Comparison of ENCODE assay signal across 29 cellular contexts in the genomic region with DNA sequence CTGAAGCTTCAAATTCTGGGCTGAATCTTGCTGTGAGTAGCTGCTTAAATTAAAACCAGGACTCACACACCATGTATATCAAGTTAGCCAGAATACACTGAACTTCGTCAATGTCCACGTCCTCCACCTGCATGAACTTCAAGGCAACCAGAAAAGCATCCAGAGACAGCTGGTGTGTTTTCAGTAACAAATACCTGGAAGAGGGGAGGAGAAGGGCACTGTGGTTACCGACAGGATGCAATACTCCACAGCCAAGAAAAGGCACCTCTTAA. TPM values are rescaled to one million over a fixed set of nuclear protein-coding genes. Genes with fewer than 3 reads are reported as not detected.
DNase-seq lines count a peak whose midpoint lies in the region; ATAC-seq and TF ChIP-seq lines count a peak whose summit lies in the region.
"Had no signal": no experiment of that assay in that cellular context is flagged by ENCODE, and none has a peak within 500 bp of the region (broad histone marks: within the 10 kb centered on the region; RNA-seq: fewer than 3 reads in every experiment).

No MANE protein-coding gene starts in this region.

- H2AFZ ChIP-seq in neural progenitor cell (replicated peaks) = no peak overlapping the region

- H3K4me2 ChIP-seq in neural progenitor cell = peak overlapping the region; percentile 54

- H3K4me1 ChIP-seq in neural progenitor cell = peaks cover 36% of the 10 kb centered on the region
- H3K4me1 ChIP-seq: HAP-1, upper lobe of right lung had no signal

- H3K4me3 Mint-ChIP-seq in T-helper 2 cell treated with Interferon-gamma antibody and Interleukin-4, amounts not matched to agents 5 μg/mL and 100 μg/mL, for 36 hours = no peak overlapping the region
- H3K4me3 Mint-ChIP-seq in neural progenitor cell = no peak overlapping the region
- H3K4me3 Mint-ChIP-seq: activated naive CD4-positive, alpha-beta T cell treated with anti-CD3 and anti-CD28 coated beads for 36 hours; stimulated activated effector memory CD8-positive, alpha-beta T cell treated with anti-CD3 and anti-CD28 coated beads, Interleukin-12 subunit alpha, Interleukin-12 subunit beta, amount 100 ng/mL, for 72 hours; T-cell had no signal

- H3K36me3 Mint-ChIP-seq in T-helper 2 cell treated with Interferon-gamma antibody and Interleukin-4, amounts not matched to agents 5 μg/mL and 100 μg/mL, for 36 hours (ENCODE audit: low read depth) = peaks cover 65% of the 10 kb centered on the region
- peaks cover 31% of the 10 kb centered on the region for H3K36me3 Mint-ChIP-seq in neural progenitor cell

- no peak overlapping the region for H3K4me3 ChIP-seq in neural progenitor cell
- H3K4me3 ChIP-seq: HAP-1, upper lobe of right lung had no signal

- no peak for DNase-seq in T-helper 2 cell treated with Interferon-gamma antibody and Interleukin-4, amounts not matched to agents 5 μg/mL and 100 μg/mL, for 36 hours (ENCODE audit: low spot score)
- DNase-seq in T-helper 2 cell = no peak
- DNase-seq in dermis blood vessel endothelial cell = peak; percentile 29
- no peak for DNase-seq in neural progenitor cell (ENCODE audit: low spot score)
- no peak for DNase-seq in OCI-M2 (lab: John Stamatoyannopoulos, UW; ENCODE audit: unreplicated experiment)
- DNase-seq in DMS153 treated with DMSO at 0.1 percent for 48 hours (lab: John Stamatoyannopoulos, UW; ENCODE audit: unreplicated experiment) = no peak
- DNase-seq: activated naive CD4-positive, alpha-beta T cell treated with anti-CD3 and anti-CD28 coated beads for 36 hours; activated T-cell treated with anti-CD3 and anti-CD28 coated beads, Interleukin-2, amount 50 U/mL, for 48 hours; cortex of kidney; naive thymus-derived CD4-positive, alpha-beta T cell; NCI-H1105 treated with DMSO at 0.1 percent for 48 hours; NCI-H2029 treated with DMSO at 0.1 percent for 48 hours; NCI-H345; OCI-M1; Right ventricle myocardium superior; substantia nigra; T-cell; upper lobe of right lung had no signal

- H4K20me1 ChIP-seq in neural progenitor cell (ENCODE audit: low read depth) = peaks cover 28% of the 10 kb centered on the region

- no peaks in the 10 kb centered on the region for H3K79me2 ChIP-seq in neural progenitor cell (ENCODE audit: low read depth)

- H3K27me3 Mint-ChIP-seq in T-helper 2 cell treated with Interferon-gamma antibody and Interleukin-4, amounts not matched to agents 5 μg/mL and 100 μg/mL, for 36 hours (ENCODE audit: low read depth) = no peaks in the 10 kb centered on the region
- peaks cover 2% of the 10 kb centered on the region for H3K27me3 Mint-ChIP-seq in neural progenitor cell (ENCODE audit: insufficient read depth, low read depth)
- H3K27me3 Mint-ChIP-seq: naive thymus-derived CD4-positive, alpha-beta T cell; T-cell had no signal

- H3K27ac ChIP-seq in KOPT-K1 (ENCODE audit: low read depth, low read length, poor library complexity, severe bottlenecking) (peak overlapping the region; percentile 63), neural progenitor cell (no peak overlapping the region)
- H3K27ac ChIP-seq: 22Rv1, HL-60, upper lobe of right lung had no signal

- H3K27me3 ChIP-seq in neural progenitor cell = no peaks in the 10 kb centered on the region
- H3K27me3 ChIP-seq: upper lobe of right lung had no signal

- H3K36me3 ChIP-seq in KOPT-K1 (ENCODE audit: insufficient read depth, low read length) = peaks cover 99% of the 10 kb centered on the region
- H3K36me3 ChIP-seq in neural progenitor cell = peaks cover 10% of the 10 kb centered on the region

- H3K27ac Mint-ChIP-seq in T-helper 2 cell treated with Interferon-gamma antibody and Interleukin-4, amounts not matched to agents 5 μg/mL and 100 μg/mL, for 36 hours = peak overlapping the region; percentile 75
- H3K27ac Mint-ChIP-seq in neural progenitor cell = no peak overlapping the region

- peaks cover 35% of the 10 kb centered on the region for H3F3A ChIP-seq in neural progenitor cell (ENCODE audit: low read depth)

- no peak for ATAC-seq in HG03378 (IDR thresholded peaks at IDR 0.05; ENCODE audit: unreplicated experiment)
- ATAC-seq: naive thymus-derived CD4-positive, alpha-beta T cell; stimulated activated effector memory CD8-positive, alpha-beta T cell treated with anti-CD3 and anti-CD28 coated beads, Interleukin-12 subunit alpha, Interleukin-12 subunit beta, amount 100 ng/mL, for 72 hours; T-cell; upper lobe of right lung had no signal

- H3K4me1 Mint-ChIP-seq in T-helper 2 cell treated with Interferon-gamma antibody and Interleukin-4, amounts not matched to agents 5 μg/mL and 100 μg/mL, for 36 hours (ENCODE audit: low read depth) = peaks cover 35% of the 10 kb centered on the region
- peaks cover 34% of the 10 kb centered on the region for H3K4me1 Mint-ChIP-seq in neural progenitor cell

- H3K9me3 ChIP-seq in KOPT-K1 (ENCODE audit: insufficient read depth, low read length, poor library complexity, severe bottlenecking) (no peaks in the 10 kb centered on the region), neural progenitor cell (ENCODE audit: low read depth) (no peaks in the 10 kb centered on the region)
- H3K9me3 ChIP-seq: HAP-1, upper lobe of right lung had no signal

- no peak overlapping the region for H3K9ac ChIP-seq in neural progenitor cell

- TF ChIP-seq CTCF in neural progenitor cell (IDR thresholded peaks at IDR 0.05) = no peak

- no peaks in the 10 kb centered on the region for H3K9me3 Mint-ChIP-seq in T-helper 2 cell treated with Interferon-gamma antibody and Interleukin-4, amounts not matched to agents 5 μg/mL and 100 μg/mL, for 36 hours
- no peaks in the 10 kb centered on the region for H3K9me3 Mint-ChIP-seq in neural progenitor cell
- H3K9me3 Mint-ChIP-seq: naive thymus-derived CD4-positive, alpha-beta T cell; T-cell had no signal

RNA-seq across cellular contexts. Expression of a gene that starts 20.4 kb away (rescaled TPM):
- 0.17 TPM in 1 of 2 replicates, not detected in the other for total RNA-seq in dermis blood vessel endothelial cell
- total RNA-seq in neural progenitor cell (ENCODE audit: low replicate concordance) = not detected in 2 replicates
- total RNA-seq: activated naive CD4-positive, alpha-beta T cell treated with anti-CD3 and anti-CD28 coated beads for 36 hours; bronchial epithelial cell; glomerular endothelial cell; mesenteric fat pad; occipital lobe; renal cortical epithelial cell; Right ventricle myocardium superior; T-cell; upper lobe of right lung had no signal

RNA-seq across cellular contexts. Expression of a gene that starts 29.6 kb away (rescaled TPM):
- total RNA-seq in dermis blood vessel endothelial cell (64.5 and 74.5 TPM in 2 replicates), neural progenitor cell (ENCODE audit: low replicate concordance) (91.1 and 99.6 TPM in 2 replicates)

RNA-seq across cellular contexts. Expression of a gene that starts 30.6 kb away (rescaled TPM):
- total RNA-seq in dermis blood vessel endothelial cell (148 and 193 TPM in 2 replicates), neural progenitor cell (ENCODE audit: low replicate concordance) (95.1 and 96.0 TPM in 2 replicates)

RNA-seq across cellular contexts. Expression of a gene that starts 56.2 kb away (rescaled TPM):
- total RNA-seq in dermis blood vessel endothelial cell (not detected in 2 replicates), neural progenitor cell (ENCODE audit: low replicate concordance) (2.0 and 6.8 TPM in 2 replicates)
- total RNA-seq: activated naive CD4-positive, alpha-beta T cell treated with anti-CD3 and anti-CD28 coated beads for 36 hours; glomerular endothelial cell; naive thymus-derived CD4-positive, alpha-beta T cell; T-cell had no signal
